19 cellular contexts compared by ENCODE assay signal in genomic region chr16:8903004-8903403, GRCh38. TPM values are rescaled to one million over a fixed set of nuclear protein-coding genes. Genes with fewer than 3 reads are reported as not detected.
DNase-seq lines count a peak whose midpoint lies in the region; ATAC-seq and TF ChIP-seq lines count a peak whose summit lies in the region.
"Had no signal": no experiment of that assay in that cellular context is flagged by ENCODE, and none has a peak within 500 bp of the region (broad histone marks: within the 10 kb centered on the region; RNA-seq: fewer than 3 reads in every experiment).

No MANE protein-coding gene starts in this region.

- H3K4me1 Mint-ChIP-seq in stimulated activated naive CD8-positive, alpha-beta T cell treated with anti-CD3 and anti-CD28 coated beads, Interleukin-15, amount 100 ng/mL, for 72 hours, result peaks cover 5% of the 10 kb centered on the region
- H3K4me1 Mint-ChIP-seq in activated naive CD8-positive, alpha-beta T cell treated with anti-CD3 and anti-CD28 coated beads for 36 hours, result peaks cover 13% of the 10 kb centered on the region
- H3K4me1 Mint-ChIP-seq in nephron progenitor cell, result no peaks in the 10 kb centered on the region

- H3K4me1 ChIP-seq in gastrocnemius medialis (peaks cover 0 to 4% of the 10 kb centered on the region in 2 donors), mucosa of descending colon (ENCODE audit: low read depth) (no peaks in the 10 kb centered on the region)
- H3K4me1 ChIP-seq: A549, Caco-2 had no signal

- peaks cover 39% of the 10 kb centered on the region for H3K36me3 Mint-ChIP-seq in activated naive CD8-positive, alpha-beta T cell treated with anti-CD3 and anti-CD28 coated beads for 36 hours
- H3K36me3 Mint-ChIP-seq in nephron progenitor cell (ENCODE audit: low read depth), result peaks cover 88% of the 10 kb centered on the region

- H3K4me3 ChIP-seq in gastrocnemius medialis (no peak overlapping the region), mucosa of descending colon (no peak overlapping the region)
- H3K4me3 ChIP-seq: A549, GM23338, K562 had no signal

- in situ Hi-C loops in gastrocnemius medialis (cut with MboI; ENCODE audit: low sequenced_read_pairs in 4 of 4), result loop anchor here in 1 of 4 donors (10.0 kb wide), 1 partner anchor 52 kb away; no protein-coding TSS in a partner anchor

- no peak for DNase-seq in stimulated activated naive CD8-positive, alpha-beta T cell treated with anti-CD3 and anti-CD28 coated beads, Interleukin-15, amount 100 ng/mL, for 72 hours
- DNase-seq in stimulated activated naive CD8-positive, alpha-beta T cell treated with anti-CD3 and anti-CD28 coated beads, Interleukin-15, Interleukin-2, amounts not matched to agents 100 U/mL and 50 U/mL, for 24 hours, result no peak
- DNase-seq in activated naive CD8-positive, alpha-beta T cell treated with anti-CD3 and anti-CD28 coated beads for 36 hours, result no peak
- DNase-seq in nephron progenitor cell, result no peak
- DNase-seq in gastrocnemius medialis, result no peak
- DNase-seq in mucosa of descending colon, result no peak
- no peak for DNase-seq in NCI-H1092 (lab: John Stamatoyannopoulos, UW)
- DNase-seq: AML-193; Caco-2; CD4-positive, alpha-beta T cell; IMR-90 had no signal

- no peak for ATAC-seq in stimulated activated naive CD8-positive, alpha-beta T cell treated with anti-CD3 and anti-CD28 coated beads, Interleukin-15, amount 100 ng/mL, for 72 hours
- ATAC-seq in stimulated activated naive CD8-positive, alpha-beta T cell treated with anti-CD3 and anti-CD28 coated beads, Interleukin-15, Interleukin-2, amounts not matched to agents 100 U/mL and 50 U/mL, for 24 hours, result no peak
- ATAC-seq in gastrocnemius medialis, result no peak
- no peak for ATAC-seq in mucosa of descending colon
- no peak for ATAC-seq in GM18520 (IDR thresholded peaks at IDR 0.05; ENCODE audit: unreplicated experiment)
- ATAC-seq: A549, GM23338, HCT116, K562 had no signal

- H3K27me3 Mint-ChIP-seq in stimulated activated naive CD8-positive, alpha-beta T cell treated with anti-CD3 and anti-CD28 coated beads, Interleukin-15, amount 100 ng/mL, for 72 hours, result no peaks in the 10 kb centered on the region
- H3K27me3 Mint-ChIP-seq in activated naive CD8-positive, alpha-beta T cell treated with anti-CD3 and anti-CD28 coated beads for 36 hours, result no peaks in the 10 kb centered on the region
- no peaks in the 10 kb centered on the region for H3K27me3 Mint-ChIP-seq in nephron progenitor cell (ENCODE audit: low read depth, poor library complexity)
- H3K27me3 Mint-ChIP-seq: CD4-positive, alpha-beta T cell had no signal

- no peak for TF ChIP-seq CTCF in nephron progenitor cell (IDR thresholded peaks at IDR 0.05)
- no peak for TF ChIP-seq CTCF in gastrocnemius medialis (IDR thresholded peaks at IDR 0.05 in 4 of 5, conservative IDR thresholded peaks at IDR 0.05 in 1 of 5)
- no peak for TF ChIP-seq CTCF in mucosa of descending colon (IDR thresholded peaks at IDR 0.05)

- H3K36me3 ChIP-seq in gastrocnemius medialis (peaks cover 10 to 95% of the 10 kb centered on the region in 2 donors), mucosa of descending colon (ENCODE audit: low read depth) (peaks cover 34% of the 10 kb centered on the region)

- no peak overlapping the region for H3K4me3 Mint-ChIP-seq in stimulated activated naive CD8-positive, alpha-beta T cell treated with anti-CD3 and anti-CD28 coated beads, Interleukin-15, amount 100 ng/mL, for 72 hours
- no peak overlapping the region for H3K4me3 Mint-ChIP-seq in activated naive CD8-positive, alpha-beta T cell treated with anti-CD3 and anti-CD28 coated beads for 36 hours
- no peak overlapping the region for H3K4me3 Mint-ChIP-seq in nephron progenitor cell
- H3K4me3 Mint-ChIP-seq: CD4-positive, alpha-beta T cell; GM23338 had no signal

- intact Hi-C loops in gastrocnemius medialis (cut with DNase I; ENCODE audit: low total_unique reads), result no loop called here
- intact Hi-C loops in mucosa of descending colon (cut with DNase I, micrococcal nuclease), result loop anchor here in 1 of 2 donors (10.0 kb wide), 1 partner anchor 102 kb away; no protein-coding TSS in a partner anchor

- no peak for TF ChIP-seq POLR2A in gastrocnemius medialis (IDR thresholded peaks at IDR 0.05)

- no peaks in the 10 kb centered on the region for H3K9me3 Mint-ChIP-seq in stimulated activated naive CD8-positive, alpha-beta T cell treated with anti-CD3 and anti-CD28 coated beads, Interleukin-15, amount 100 ng/mL, for 72 hours
- H3K9me3 Mint-ChIP-seq in activated naive CD8-positive, alpha-beta T cell treated with anti-CD3 and anti-CD28 coated beads for 36 hours, result no peaks in the 10 kb centered on the region
- H3K9me3 Mint-ChIP-seq in nephron progenitor cell, result no peaks in the 10 kb centered on the region
- H3K9me3 Mint-ChIP-seq: CD4-positive, alpha-beta T cell; GM23338 had no signal

- H3K27ac Mint-ChIP-seq in stimulated activated naive CD8-positive, alpha-beta T cell treated with anti-CD3 and anti-CD28 coated beads, Interleukin-15, amount 100 ng/mL, for 72 hours, result peak overlapping the region; percentile 19 to 67
- H3K27ac Mint-ChIP-seq in activated naive CD8-positive, alpha-beta T cell treated with anti-CD3 and anti-CD28 coated beads for 36 hours, result peak overlapping the region; percentile 47
- peak overlapping the region; percentile 68 for H3K27ac Mint-ChIP-seq in nephron progenitor cell
- H3K27ac Mint-ChIP-seq: CD4-positive, alpha-beta T cell; GM23338 had no signal

- H3K9me3 ChIP-seq in gastrocnemius medialis, result no peaks in the 10 kb centered on the region
- no peaks in the 10 kb centered on the region for H3K9me3 ChIP-seq in mucosa of descending colon
- H3K9me3 ChIP-seq: A549, Caco-2 had no signal

- peak overlapping the region; percentile 60 to 78 (median 74) for H3K27ac ChIP-seq in gastrocnemius medialis
- H3K27ac ChIP-seq: A549, C4-2B, HL-60 had no signal

- H3K27me3 ChIP-seq in gastrocnemius medialis, result no peaks in the 10 kb centered on the region

RNA-seq across cellular contexts. Expression of gene LITAFD, which starts 20.9 kb away (rescaled TPM):
- not detected for total RNA-seq in activated naive CD8-positive, alpha-beta T cell treated with anti-CD3 and anti-CD28 coated beads for 36 hours
- not detected for total RNA-seq in gastrocnemius medialis
- total RNA-seq in mucosa of descending colon, result not detected
- total RNA-seq: Caco-2, GM23338, HT1080, IMR-90, K562 had no signal

RNA-seq across cellular contexts. Expression of gene CARHSP1, which starts 34.2 kb away (rescaled TPM):
- 10 to 100 TPM; 65.2 to 66.4 TPM for total RNA-seq in activated naive CD8-positive, alpha-beta T cell treated with anti-CD3 and anti-CD28 coated beads for 36 hours
- 10 to 100 TPM; 12.4 to 22.3 (median 18.4) TPM for total RNA-seq in gastrocnemius medialis
- 10 to 100 TPM; 42.7 to 69.4 (median 56.8) TPM for total RNA-seq in mucosa of descending colon
